ENCODE assay signal across 19 cellular contexts in genomic region chr3:129059311-129059975, GRCh38. TPM values are rescaled to one million over a fixed set of nuclear protein-coding genes. Genes with fewer than 3 reads are reported as not detected.
A peak's percentile ranks its signal among the peaks of the same experiment; 100 is the strongest.
DNase-seq lines count a peak whose midpoint lies in the region; ATAC-seq, FAIRE-seq and TF ChIP-seq lines count a peak whose summit lies in the region.
"Had no signal": no experiment of that assay in that cellular context is flagged by ENCODE, and none has a peak within 500 bp of the region (broad histone marks: within the 10 kb centered on the region; RNA-seq: fewer than 3 reads in every experiment).

No MANE protein-coding gene starts in this region.

- no peaks in the 10 kb centered on the region for H3K36me3 Mint-ChIP-seq in naive thymus-derived CD8-positive, alpha-beta T cell

- H3K9ac ChIP-seq in NT2/D1 (ENCODE audit: insufficient read length, low read depth) (peak overlapping the region; percentile 9), kidney (ENCODE audit: low read length in 2 of 2) (no peak overlapping the region)

- no peaks in the 10 kb centered on the region for H3K9me3 Mint-ChIP-seq in naive thymus-derived CD8-positive, alpha-beta T cell

- H3K4me3 ChIP-seq in NT2/D1 (ENCODE audit: insufficient read length, low read depth), result no peak overlapping the region
- no peak overlapping the region for H3K4me3 ChIP-seq in kidney (ENCODE audit: low read length in 2 of 2)
- H3K4me3 ChIP-seq in tibial artery, result no peak overlapping the region
- H3K4me3 ChIP-seq: SK-N-MC had no signal

- no peak for TF ChIP-seq CTCF in kidney (IDR thresholded peaks at IDR 0.05; ENCODE audit: borderline replicate concordance, extremely low read depth, insufficient read depth)
- no peak for TF ChIP-seq CTCF in tibial artery (IDR thresholded peaks at IDR 0.05)
- no peak for TF ChIP-seq CTCF in omental fat pad (IDR thresholded peaks at IDR 0.05)

- H3K27ac Mint-ChIP-seq in naive thymus-derived CD8-positive, alpha-beta T cell, result no peak overlapping the region

- no peaks in the 10 kb centered on the region for H3K27me3 ChIP-seq in NT2/D1 (ENCODE audit: insufficient read depth, insufficient read length)
- no peaks in the 10 kb centered on the region for H3K27me3 ChIP-seq in tibial artery

- no peaks in the 10 kb centered on the region for H3K27me3 Mint-ChIP-seq in naive thymus-derived CD8-positive, alpha-beta T cell

- no peak for ATAC-seq in naive thymus-derived CD8-positive, alpha-beta T cell
- ATAC-seq in omental fat pad (ENCODE audit: low FRiP score), result no peak

- H3K4me1 ChIP-seq in NT2/D1 (ENCODE audit: insufficient read depth, insufficient read length) (peaks cover 20% of the 10 kb centered on the region), kidney (ENCODE audit: control insufficient read depth in 1 of 2, insufficient read depth in 1 of 2, low read depth in 1 of 2, low read length in 2 of 2) (peaks cover 0 to 2% of the 10 kb centered on the region in 2 donors), tibial artery (peaks cover 0 to 21% (median 12%) of the 10 kb centered on the region in 4 donors)

- H3K27ac ChIP-seq in kidney (ENCODE audit: low read depth in 2 of 2, low read length in 2 of 2), result no peak overlapping the region
- peak overlapping the region; percentile 32 to 72 for H3K27ac ChIP-seq in tibial artery
- H3K27ac ChIP-seq: 22Rv1, SK-N-MC had no signal

- H3K36me3 ChIP-seq in NT2/D1 (ENCODE audit: insufficient read depth, insufficient read length, low read length) (no peaks in the 10 kb centered on the region), kidney (ENCODE audit: control insufficient read depth in 1 of 2, insufficient read depth in 2 of 2, low read length in 2 of 2) (no peaks in the 10 kb centered on the region), tibial artery (no peaks in the 10 kb centered on the region)

- H3K4me1 Mint-ChIP-seq in naive thymus-derived CD8-positive, alpha-beta T cell, result peaks cover 0 to 9% (median 6%) of the 10 kb centered on the region in 4 donors

- intact Hi-C loops in kidney (cut with DNase I) (no loop called here), tibial artery (cut with DNase I; ENCODE audit: low total_unique reads) (no loop called here)

- H3K9me3 ChIP-seq in NT2/D1 (ENCODE audit: insufficient read depth, low read length) (no peaks in the 10 kb centered on the region), kidney (ENCODE audit: control insufficient read depth in 1 of 2, low read length in 2 of 2) (no peaks in the 10 kb centered on the region), tibial artery (no peaks in the 10 kb centered on the region)

- POLR2A ChIA-PET in naive thymus-derived CD8-positive, alpha-beta T cell (lab: Charles Lee), result interaction anchor here (0.6 to 1.2 kb wide), 2 partner anchors 52 to 54 kb away, joined by 3 to 4 read pairs; no protein-coding TSS in a partner anchor

- DNase-seq in DMS 273 (lab: John Stamatoyannopoulos, UW; ENCODE audit: unreplicated experiment) (peak; percentile 52), DMS 273 treated with DMSO at 0.1 percent for 48 hours (lab: John Stamatoyannopoulos, UW) (no peak), NT2/D1 (ENCODE audit: low read depth, low spot score) (no peak), kidney (peak; percentile 40), tibial artery (peak in 1 of 2 donors; percentile 82), NCI-H2107 treated with DMSO at 0.1 percent for 48 hours (lab: John Stamatoyannopoulos, UW; ENCODE audit: unreplicated experiment) (no peak), omental fat pad (ENCODE audit: low spot score) (no peak)
- DNase-seq in naive thymus-derived CD8-positive, alpha-beta T cell, result no peak
- DNase-seq: DMS79, GDM1, NCI-H1436, NCI-H2029 treated with DMSO at 0.1 percent for 48 hours, NCI-H226, NCI-H526 treated with DMSO at 0.1 percent for 48 hours had no signal

- no peak for FAIRE-seq in kidney (lab: Jason Lieb, UNC)
- FAIRE-seq: GM12892, GM19239, HTR-8/SVneo had no signal

- no peak overlapping the region for H3K4me3 Mint-ChIP-seq in naive thymus-derived CD8-positive, alpha-beta T cell

RNA-seq across cellular contexts. Expression of gene GP9, which starts 1.1 kb away (rescaled TPM):
- total RNA-seq in kidney (not detected), omental fat pad (not detected)
- 0.49 TPM for polyA plus RNA-seq in kidney (ENCODE audit: insufficient read depth, low read depth, low replicate concordance)
- not detected for total RNA-seq in naive thymus-derived CD8-positive, alpha-beta T cell
- polyA plus RNA-seq in naive thymus-derived CD8-positive, alpha-beta T cell, result not detected

RNA-seq across cellular contexts. Expression of gene EFCC1, which starts 58.3 kb away (rescaled TPM):
- total RNA-seq in kidney (3.7 TPM), omental fat pad (1 to 10 TPM in 3 of 4 donors, under 1 TPM in 1; 0.72 to 6.3 (median 1.2) TPM)
- polyA plus RNA-seq in kidney (ENCODE audit: insufficient read depth, low read depth, low replicate concordance), result 2.4 TPM
- under 1 TPM; 0.52 to 0.69 TPM for total RNA-seq in naive thymus-derived CD8-positive, alpha-beta T cell
- polyA plus RNA-seq in naive thymus-derived CD8-positive, alpha-beta T cell, result under 1 TPM; 0.21 to 0.47 (median 0.32) TPM

Comparison
In these comparisons a context has a peak if more than half of its experiments do, and no peak if none do; other contexts are left out.
1. DNase-seq: peak in DMS 273 (single experiment) and kidney (single experiment); none in DMS 273 treated with DMSO at 0.1 percent for 48 hours (single experiment), NT2/D1 (single experiment), naive thymus-derived CD8-positive, alpha-beta T cell (0 of 10), NCI-H2107 treated with DMSO at 0.1 percent for 48 hours (single experiment) and omental fat pad (single experiment).
2. H3K27ac ChIP-seq: peak in tibial artery (2 of 2); none in kidney (0 of 2).